ENCODE assay signal across 10 cellular contexts in the genomic region with DNA sequence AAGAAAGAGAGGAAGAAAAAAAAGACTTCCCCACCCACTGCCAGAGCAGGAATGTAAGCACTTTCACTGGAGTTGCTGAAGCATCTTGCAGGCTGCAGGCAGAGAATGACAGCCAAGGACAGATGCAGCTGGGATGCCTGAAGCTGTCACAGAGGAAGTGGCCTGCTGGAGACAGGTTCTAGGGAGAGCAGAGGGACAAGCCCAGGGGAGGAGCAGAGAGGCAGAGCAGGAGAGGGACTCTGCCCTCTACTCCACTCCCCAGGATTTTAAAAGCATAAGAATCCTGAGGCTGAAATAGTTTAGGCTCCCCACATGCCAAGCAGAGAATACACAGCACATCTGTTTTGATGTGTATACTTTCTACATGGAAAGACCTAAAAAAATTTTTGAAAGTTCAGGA.
A peak's percentile ranks its signal among the peaks of the same experiment; 100 is the strongest.
DNase-seq lines count a peak whose midpoint lies in the region; ATAC-seq and TF ChIP-seq lines count a peak whose summit lies in the region.
"Had no signal": no experiment of that assay in that cellular context is flagged by ENCODE, and none has a peak within 500 bp of the region (broad histone marks: within the 10 kb centered on the region; RNA-seq: fewer than 3 reads in every experiment).

No MANE protein-coding gene starts in this region.

- no peak for TF ChIP-seq POLR2A in gastroesophageal sphincter (IDR thresholded peaks at IDR 0.05)

- H3K4me2 ChIP-seq in osteoblast (ENCODE audit: insufficient read depth, low read length) = peak overlapping the region; percentile 62

- peak overlapping the region; percentile 62 for H2AFZ ChIP-seq in osteoblast (ENCODE audit: low read length)

- H3K9me3 ChIP-seq in SJSA1 (replicated peaks) (no peaks in the 10 kb centered on the region), gastroesophageal sphincter (no peaks in the 10 kb centered on the region), osteoblast (ENCODE audit: low read depth, low read length) (no peaks in the 10 kb centered on the region)
- H3K9me3 ChIP-seq: breast epithelium had no signal

- H3K4me3 ChIP-seq in AG10803 (ENCODE audit: low read length) (no peak overlapping the region), SJSA1 (no peak overlapping the region), gastroesophageal sphincter (no peak overlapping the region), osteoblast (ENCODE audit: insufficient read depth, low read length) (peak overlapping the region; percentile 14)
- H3K4me3 ChIP-seq: breast epithelium had no signal

- TF ChIP-seq CTCF in AG10803 (conservative IDR thresholded peaks at IDR 0.05; ENCODE audit: low read length) (no peak), gastroesophageal sphincter (IDR thresholded peaks at IDR 0.05) (no peak), osteoblast (IDR thresholded peaks at IDR 0.05; ENCODE audit: extremely low read depth, low read depth, low read length) (no peak)

- no peak for TF ChIP-seq EP300 in gastroesophageal sphincter (IDR thresholded peaks at IDR 0.05)

- no peaks in the 10 kb centered on the region for H3K79me2 ChIP-seq in osteoblast (ENCODE audit: insufficient read depth, low read length)

- H3K4me1 ChIP-seq in SJSA1 (replicated peaks) (peaks cover 19% of the 10 kb centered on the region), gastroesophageal sphincter (peaks cover 0 to 11% (median 0%) of the 10 kb centered on the region in 3 donors), osteoblast (ENCODE audit: insufficient read depth, low read length) (peaks cover 15% of the 10 kb centered on the region)
- H3K4me1 ChIP-seq: breast epithelium had no signal

- H3K27me3 ChIP-seq in SJSA1 (replicated peaks) = no peaks in the 10 kb centered on the region
- no peaks in the 10 kb centered on the region for H3K27me3 ChIP-seq in gastroesophageal sphincter
- H3K27me3 ChIP-seq in osteoblast (ENCODE audit: insufficient read depth, low read length) = no peaks in the 10 kb centered on the region
- H3K27me3 ChIP-seq: breast epithelium had no signal

- H3K27ac ChIP-seq in SJSA1 (peak overlapping the region; percentile 47), gastroesophageal sphincter (peak overlapping the region in 3 of 4 donors; percentile 35 to 60 (median 47)), osteoblast (ENCODE audit: low read depth, low read length) (peak overlapping the region; percentile 57)

- no peaks in the 10 kb centered on the region for H3K36me3 ChIP-seq in SJSA1
- no peaks in the 10 kb centered on the region for H3K36me3 ChIP-seq in gastroesophageal sphincter
- no peaks in the 10 kb centered on the region for H3K36me3 ChIP-seq in osteoblast (ENCODE audit: insufficient read depth, low read length)
- H3K36me3 ChIP-seq: breast epithelium had no signal

- peak; percentile 66 for ATAC-seq in gastroesophageal sphincter

- peak; percentile 4 for DNase-seq in AG10803 (ENCODE audit: low read depth)
- peak in 1 of 2 experiments; percentile 19 for DNase-seq in SJSA1 (ENCODE audit: low read depth in 1 of 2, low spot score in 2 of 2)
- DNase-seq in osteoblast (ENCODE audit: insufficient read length, low spot score, missing footprints) = no peak
- no peak for DNase-seq in NOMO-1 (lab: John Stamatoyannopoulos, UW; ENCODE audit: unreplicated experiment in 2 of 2)
- DNase-seq in DMS53 (lab: John Stamatoyannopoulos, UW) = no peak
- DNase-seq in effector CD4-positive, alpha-beta T cell = no peak
- DNase-seq in SHP77 treated with DMSO at 0.1 percent for 48 hours (lab: John Stamatoyannopoulos, UW) = no peak
- DNase-seq: NCI-H2029 treated with DMSO at 0.1 percent for 48 hours had no signal

- no peaks in the 10 kb centered on the region for H4K20me1 ChIP-seq in osteoblast (ENCODE audit: insufficient read depth, low read length)
